ENCODE assay signal across 22 cellular contexts in genomic region chr17:78667741-78668640, GRCh38.
DNase-seq lines count a peak whose midpoint lies in the region; ATAC-seq, FAIRE-seq and TF ChIP-seq lines count a peak whose summit lies in the region.
"Had no signal": no experiment of that assay in that cellular context is flagged by ENCODE, and none has a peak within 500 bp of the region (broad histone marks: within the 10 kb centered on the region; RNA-seq: fewer than 3 reads in every experiment).

No MANE protein-coding gene starts in this region.

- 96% methylated on average over 29 of the region's 30 CpGs for WGBS in mammary epithelial cell (ENCODE audit: low coverage, missing lambda C conversion rate)

- H3K27ac ChIP-seq in mammary epithelial cell (ENCODE audit: insufficient read depth, low read depth, low read length) (no peak overlapping the region), RWPE1 (peak overlapping the region; percentile 8; the same call in 1 of the 2 replicates), substantia nigra (ENCODE audit: low read depth, low read length, poor library complexity, severe bottlenecking) (no peak overlapping the region)
- H3K27ac ChIP-seq: KMS-11 had no signal

- peaks cover 8% of the 10 kb centered on the region for H3K36me3 Mint-ChIP-seq in MCF 10A (ENCODE audit: insufficient read depth, unreplicated experiment)
- peaks cover 60% of the 10 kb centered on the region for H3K36me3 Mint-ChIP-seq in dendritic cell treated with granulocyte-macrophage colony-stimulating factor and Interleukin-4, amounts not matched to agents 40 ng/mL and 50 ng/mL, for 4 days (ENCODE audit: low read depth)
- H3K36me3 Mint-ChIP-seq in stimulated activated effector memory CD8-positive, alpha-beta T cell treated with anti-CD3 and anti-CD28 coated beads, Interleukin-12 subunit alpha, Interleukin-12 subunit beta, amount 100 ng/mL, for 72 hours: peaks cover 60% of the 10 kb centered on the region

- H3K27me3 ChIP-seq in mammary epithelial cell (ENCODE audit: insufficient read depth, low read length): no peaks in the 10 kb centered on the region
- H3K27me3 ChIP-seq: left lung, thyroid gland had no signal

- no peak overlapping the region for H3K9ac ChIP-seq in mammary epithelial cell (ENCODE audit: insufficient read depth, low read length)
- H3K9ac ChIP-seq: KMS-11, SK-N-SH had no signal

- FAIRE-seq in GM12892 (lab: Jason Lieb, UNC): no peak

- H3K27me3 Mint-ChIP-seq in MCF 10A (ENCODE audit: insufficient read depth, unreplicated experiment): no peaks in the 10 kb centered on the region
- peaks cover 5% of the 10 kb centered on the region for H3K27me3 Mint-ChIP-seq in dendritic cell treated with granulocyte-macrophage colony-stimulating factor and Interleukin-4, amounts not matched to agents 40 ng/mL and 50 ng/mL, for 4 days
- H3K27me3 Mint-ChIP-seq: activated CD8-positive, alpha-beta memory T cell treated with anti-CD3 and anti-CD28 coated beads, Interleukin-2, amount 10 ng/mL, durations not matched to agents 7 days and 5 days had no signal

- DNase-seq in MCF 10A (ENCODE audit: unreplicated experiment): no peak
- DNase-seq in mammary epithelial cell: no peak
- DNase-seq in RWPE1 (ENCODE audit: low spot score): no peak
- no peak for DNase-seq in stimulated activated effector memory CD8-positive, alpha-beta T cell treated with anti-CD3 and anti-CD28 coated beads, Interleukin-12 subunit alpha, Interleukin-12 subunit beta, amount 100 ng/mL, for 72 hours (ENCODE audit: low spot score in 2 of 2)
- DNase-seq in ACHN: no peak
- no peak for DNase-seq in GM12892 (ENCODE audit: insufficient read length)
- no peak for DNase-seq in substantia nigra (lab: John Stamatoyannopoulos, UW)
- DNase-seq: activated CD8-positive, alpha-beta memory T cell treated with anti-CD3 and anti-CD28 coated beads, Interleukin-2, amount 10 ng/mL, durations not matched to agents 7 days and 5 days; activated gamma-delta T cell; erythroblast; foreskin fibroblast; midbrain; NCI-H1694 treated with DMSO at 0.1 percent for 48 hours; NCI-H69; SK-N-SH; thyroid gland had no signal

- in situ Hi-C loops in mammary epithelial cell (cut with MboI; ENCODE audit: low sequenced_read_pairs in 2 of 2): no loop called here
- in situ Hi-C loops in ACHN (cut with HindIII; ENCODE audit: low pct_ligation_motif_present, low pct_unique_long_range_greater_than_20kb, low sequenced_read_pairs): no loop called here

- POLR2A ChIA-PET in MCF 10A (lab: Yijun Ruan, JAX) (no interaction called here), RWPE1 (lab: Yijun Ruan, JAX; ENCODE audit: low non-redundant PET) (interaction anchor here (0.6 kb wide), 1 partner anchor 19 kb away, joined by 3 read pairs; no protein-coding TSS in a partner anchor)

- H4K20me1 ChIP-seq in mammary epithelial cell (ENCODE audit: insufficient read depth, low read length): no peaks in the 10 kb centered on the region

- dilution Hi-C loops in mammary epithelial cell (cut with HindIII; ENCODE audit: low sequenced_read_pairs): no loop called here

- H2AFZ ChIP-seq in mammary epithelial cell (ENCODE audit: low read depth, low read length): no peak overlapping the region

- ATAC-seq in stimulated activated effector memory CD8-positive, alpha-beta T cell treated with anti-CD3 and anti-CD28 coated beads, Interleukin-12 subunit alpha, Interleukin-12 subunit beta, amount 100 ng/mL, for 72 hours: no peak
- ATAC-seq: activated CD4-positive, CD25-positive, alpha-beta regulatory T cell treated with anti-CD3 and anti-CD28 coated beads, Interleukin-2, amount 50 U/mL, for 24 hours; activated CD8-positive, alpha-beta memory T cell treated with anti-CD3 and anti-CD28 coated beads, Interleukin-2, amount 10 ng/mL, durations not matched to agents 7 days and 5 days; left lung had no signal

- no TSS peak for BruUV-seq in MCF 10A (replicated peaks; lab: Mats Ljungman, UMichigan)
- BruUV-seq in mammary epithelial cell (replicated peaks; lab: Mats Ljungman, UMichigan): no TSS peak

- H3K4me3 Mint-ChIP-seq in MCF 10A (ENCODE audit: unreplicated experiment): no peak overlapping the region
- H3K4me3 Mint-ChIP-seq in dendritic cell treated with granulocyte-macrophage colony-stimulating factor and Interleukin-4, amounts not matched to agents 40 ng/mL and 50 ng/mL, for 4 days: no peak overlapping the region
- H3K4me3 Mint-ChIP-seq in stimulated activated effector memory CD8-positive, alpha-beta T cell treated with anti-CD3 and anti-CD28 coated beads, Interleukin-12 subunit alpha, Interleukin-12 subunit beta, amount 100 ng/mL, for 72 hours: no peak overlapping the region
- H3K4me3 Mint-ChIP-seq: activated CD8-positive, alpha-beta memory T cell treated with anti-CD3 and anti-CD28 coated beads, Interleukin-2, amount 10 ng/mL, durations not matched to agents 7 days and 5 days; neural crest cell had no signal

- no peaks in the 10 kb centered on the region for H3K79me2 ChIP-seq in mammary epithelial cell (ENCODE audit: insufficient read depth, low read length)

- H3K36me3 ChIP-seq in mammary epithelial cell (ENCODE audit: insufficient read depth, low read length): no peaks in the 10 kb centered on the region
- H3K36me3 ChIP-seq: thyroid gland had no signal

- H3K4me1 ChIP-seq in mammary epithelial cell (ENCODE audit: insufficient read depth, low read length): peaks cover 17% of the 10 kb centered on the region

- no peaks in the 10 kb centered on the region for H3K9me3 Mint-ChIP-seq in MCF 10A (ENCODE audit: unreplicated experiment)
- no peaks in the 10 kb centered on the region for H3K9me3 Mint-ChIP-seq in dendritic cell treated with granulocyte-macrophage colony-stimulating factor and Interleukin-4, amounts not matched to agents 40 ng/mL and 50 ng/mL, for 4 days
- no peaks in the 10 kb centered on the region for H3K9me3 Mint-ChIP-seq in stimulated activated effector memory CD8-positive, alpha-beta T cell treated with anti-CD3 and anti-CD28 coated beads, Interleukin-12 subunit alpha, Interleukin-12 subunit beta, amount 100 ng/mL, for 72 hours
- H3K9me3 Mint-ChIP-seq: neural crest cell had no signal

- H3K4me3 ChIP-seq in mammary epithelial cell (replicated peaks in 1 of 3; ENCODE audit: insufficient read depth in 1 of 3, low read depth in 2 of 3, low read length in 3 of 3): no peak overlapping the region
- H3K4me3 ChIP-seq: left lung, thyroid gland had no signal

- H3K4me2 ChIP-seq in mammary epithelial cell (ENCODE audit: insufficient read depth, low read depth, low read length): no peak overlapping the region
- H3K4me2 ChIP-seq: KMS-11, SK-N-SH had no signal

- H3K27ac Mint-ChIP-seq in MCF 10A (ENCODE audit: low read depth, unreplicated experiment): peak overlapping the region; percentile 44
- peak overlapping the region; percentile 94 for H3K27ac Mint-ChIP-seq in dendritic cell treated with granulocyte-macrophage colony-stimulating factor and Interleukin-4, amounts not matched to agents 40 ng/mL and 50 ng/mL, for 4 days
- H3K27ac Mint-ChIP-seq in stimulated activated effector memory CD8-positive, alpha-beta T cell treated with anti-CD3 and anti-CD28 coated beads, Interleukin-12 subunit alpha, Interleukin-12 subunit beta, amount 100 ng/mL, for 72 hours: peak overlapping the region; percentile 17

- H3K4me1 Mint-ChIP-seq in MCF 10A (ENCODE audit: insufficient read depth, unreplicated experiment): peaks cover 29% of the 10 kb centered on the region
- H3K4me1 Mint-ChIP-seq in dendritic cell treated with granulocyte-macrophage colony-stimulating factor and Interleukin-4, amounts not matched to agents 40 ng/mL and 50 ng/mL, for 4 days (ENCODE audit: low read depth): peaks cover 49% of the 10 kb centered on the region
- H3K4me1 Mint-ChIP-seq in stimulated activated effector memory CD8-positive, alpha-beta T cell treated with anti-CD3 and anti-CD28 coated beads, Interleukin-12 subunit alpha, Interleukin-12 subunit beta, amount 100 ng/mL, for 72 hours: peaks cover 50% of the 10 kb centered on the region

- CTCF ChIA-PET in MCF 10A (lab: Yijun Ruan, JAX): interaction anchor here (0.7 kb wide), 1 partner anchor 1338 kb away, joined by 4 read pairs; no protein-coding TSS in a partner anchor
- CTCF ChIA-PET in mammary epithelial cell (lab: Charles Lee; ENCODE audit: low non-redundant PET): no interaction called here
- CTCF ChIA-PET in RWPE1 (lab: Yijun Ruan, JAX): interaction anchor here (0.6 kb wide), 1 partner anchor 58 kb away, joined by 4 read pairs; no protein-coding TSS in a partner anchor

- H3K9me3 ChIP-seq in mammary epithelial cell (replicated peaks; ENCODE audit: insufficient read depth, low read length): no peaks in the 10 kb centered on the region
- H3K9me3 ChIP-seq: Caco-2, left lung, SK-N-SH, thyroid gland had no signal

- intact Hi-C loops in MCF 10A (cut with micrococcal nuclease): no loop called here
- intact Hi-C loops in mammary epithelial cell (cut with micrococcal nuclease): no loop called here
- intact Hi-C loops in dendritic cell treated with granulocyte-macrophage colony-stimulating factor and Interleukin-4, amounts not matched to agents 40 ng/mL and 50 ng/mL, for 4 days (cut with micrococcal nuclease): no loop called here

- TF ChIP-seq CTCF in MCF 10A (IDR thresholded peaks at IDR 0.05; ENCODE audit: unreplicated experiment): no peak
- no peak for TF ChIP-seq CTCF in mammary epithelial cell (conservative IDR thresholded peaks at IDR 0.05 in 1 of 2, IDR thresholded peaks at IDR 0.05 in 1 of 2; ENCODE audit: extremely low read depth in 1 of 2, insufficient read depth in 1 of 2, low read depth in 1 of 2, low read length in 2 of 2)
- no peak for TF ChIP-seq CTCF in RWPE1 (conservative IDR thresholded peaks at IDR 0.05; ENCODE audit: low read depth)

- no peak for TF ChIP-seq POLR2A in GM12892 (IDR thresholded peaks at IDR 0.05; ENCODE audit: low read depth, low read length)

Comparison
In these comparisons a context has a peak if more than half of its experiments do, and no peak if none do; other contexts are left out.
1. H3K27ac Mint-ChIP-seq: peak in every context shown above with its lines; median percentile 94 in dendritic cell treated with granulocyte-macrophage colony-stimulating factor and Interleukin-4, amounts not matched to agents 40 ng/mL and 50 ng/mL, for 4 days; 44 in MCF 10A; 17 in stimulated activated effector memory CD8-positive, alpha-beta T cell treated with anti-CD3 and anti-CD28 coated beads, Interleukin-12 subunit alpha, Interleukin-12 subunit beta, amount 100 ng/mL, for 72 hours.